Comparison of ENCODE assay signal across 1 cellular context in the genomic region with DNA sequence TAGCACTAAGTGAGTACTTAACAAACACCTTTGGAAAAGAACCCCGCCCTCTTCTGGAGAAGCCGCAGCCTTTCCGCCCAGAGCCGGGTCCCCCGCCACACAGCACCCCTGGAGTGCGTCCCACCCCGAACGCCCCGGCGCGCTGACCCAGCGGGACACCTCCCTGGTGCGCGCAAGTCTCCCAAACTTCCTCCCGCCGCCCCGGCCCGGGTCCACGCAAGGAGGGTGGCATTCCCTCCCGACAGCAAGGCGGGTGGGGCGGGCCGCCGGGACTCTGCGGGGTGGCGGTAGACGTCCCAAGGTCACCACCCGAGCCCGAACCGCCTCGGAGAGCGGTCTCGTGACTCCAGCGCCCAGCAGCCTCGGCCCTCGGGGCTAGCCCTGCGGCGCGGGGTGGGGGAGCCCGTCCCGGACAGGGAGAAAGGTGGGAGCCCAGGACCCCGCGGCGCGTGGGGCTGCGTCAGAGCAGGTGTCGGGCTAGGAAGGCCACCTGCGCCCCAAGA.
TF ChIP-seq lines count a peak whose summit lies in the region.

No MANE protein-coding gene starts in this region.

TF ChIP-seq in HepG2, 621 proteins besides CTCF, POLR2A, EP300 and RAD21 (continued from another document):
- TF ChIP-seq, protein P1, sequence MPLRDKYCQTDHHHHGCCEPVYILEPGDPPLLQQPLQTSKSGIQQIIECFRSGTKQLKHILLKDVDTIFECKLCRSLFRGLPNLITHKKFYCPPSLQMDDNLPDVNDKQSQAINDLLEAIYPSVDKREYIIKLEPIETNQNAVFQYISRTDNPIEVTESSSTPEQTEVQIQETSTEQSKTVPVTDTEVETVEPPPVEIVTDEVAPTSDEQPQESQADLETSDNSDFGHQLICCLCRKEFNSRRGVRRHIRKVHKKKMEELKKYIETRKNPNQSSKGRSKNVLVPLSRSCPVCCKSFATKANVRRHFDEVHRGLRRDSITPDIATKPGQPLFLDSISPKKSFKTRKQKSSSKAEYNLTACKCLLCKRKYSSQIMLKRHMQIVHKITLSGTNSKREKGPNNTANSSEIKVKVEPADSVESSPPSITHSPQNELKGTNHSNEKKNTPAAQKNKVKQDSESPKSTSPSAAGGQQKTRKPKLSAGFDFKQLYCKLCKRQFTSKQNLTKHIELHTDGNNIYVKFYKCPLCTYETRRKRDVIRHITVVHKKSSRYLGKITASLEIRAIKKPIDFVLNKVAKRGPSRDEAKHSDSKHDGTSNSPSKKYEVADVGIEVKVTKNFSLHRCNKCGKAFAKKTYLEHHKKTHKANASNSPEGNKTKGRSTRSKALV (CRISPR knock-in tag; IDR thresholded peaks at IDR 0.05), result peak; percentile 82
- peak; percentile 55; the same call in 1 of the 2 replicates for TF ChIP-seq ZNF670 (CRISPR knock-in tag; IDR thresholded peaks at IDR 0.05; ENCODE audit: borderline replicate concordance)
- TF ChIP-seq ZNF747 (CRISPR knock-in tag; IDR thresholded peaks at IDR 0.05; ENCODE audit: borderline replicate concordance), result no peak
- 0 out of 2 replicates have a peak, but pooled peaks have one; percentile 55 for TF ChIP-seq ZBTB42 (CRISPR knock-in tag; IDR thresholded peaks at IDR 0.05)
- no peak for TF ChIP-seq STAG1 (CRISPR knock-in tag; IDR thresholded peaks at IDR 0.05)
- TF ChIP-seq, protein P2, sequence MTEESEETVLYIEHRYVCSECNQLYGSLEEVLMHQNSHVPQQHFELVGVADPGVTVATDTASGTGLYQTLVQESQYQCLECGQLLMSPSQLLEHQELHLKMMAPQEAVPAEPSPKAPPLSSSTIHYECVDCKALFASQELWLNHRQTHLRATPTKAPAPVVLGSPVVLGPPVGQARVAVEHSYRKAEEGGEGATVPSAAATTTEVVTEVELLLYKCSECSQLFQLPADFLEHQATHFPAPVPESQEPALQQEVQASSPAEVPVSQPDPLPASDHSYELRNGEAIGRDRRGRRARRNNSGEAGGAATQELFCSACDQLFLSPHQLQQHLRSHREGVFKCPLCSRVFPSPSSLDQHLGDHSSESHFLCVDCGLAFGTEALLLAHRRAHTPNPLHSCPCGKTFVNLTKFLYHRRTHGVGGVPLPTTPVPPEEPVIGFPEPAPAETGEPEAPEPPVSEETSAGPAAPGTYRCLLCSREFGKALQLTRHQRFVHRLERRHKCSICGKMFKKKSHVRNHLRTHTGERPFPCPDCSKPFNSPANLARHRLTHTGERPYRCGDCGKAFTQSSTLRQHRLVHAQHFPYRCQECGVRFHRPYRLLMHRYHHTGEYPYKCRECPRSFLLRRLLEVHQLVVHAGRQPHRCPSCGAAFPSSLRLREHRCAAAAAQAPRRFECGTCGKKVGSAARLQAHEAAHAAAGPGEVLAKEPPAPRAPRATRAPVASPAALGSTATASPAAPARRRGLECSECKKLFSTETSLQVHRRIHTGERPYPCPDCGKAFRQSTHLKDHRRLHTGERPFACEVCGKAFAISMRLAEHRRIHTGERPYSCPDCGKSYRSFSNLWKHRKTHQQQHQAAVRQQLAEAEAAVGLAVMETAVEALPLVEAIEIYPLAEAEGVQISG (CRISPR knock-in tag; IDR thresholded peaks at IDR 0.05), result 0 out of 2 replicates have a peak, but pooled peaks have one; percentile 17
- TF ChIP-seq ZNF230 (CRISPR knock-in tag; IDR thresholded peaks at IDR 0.05), result no peak
- TF ChIP-seq, protein P3, sequence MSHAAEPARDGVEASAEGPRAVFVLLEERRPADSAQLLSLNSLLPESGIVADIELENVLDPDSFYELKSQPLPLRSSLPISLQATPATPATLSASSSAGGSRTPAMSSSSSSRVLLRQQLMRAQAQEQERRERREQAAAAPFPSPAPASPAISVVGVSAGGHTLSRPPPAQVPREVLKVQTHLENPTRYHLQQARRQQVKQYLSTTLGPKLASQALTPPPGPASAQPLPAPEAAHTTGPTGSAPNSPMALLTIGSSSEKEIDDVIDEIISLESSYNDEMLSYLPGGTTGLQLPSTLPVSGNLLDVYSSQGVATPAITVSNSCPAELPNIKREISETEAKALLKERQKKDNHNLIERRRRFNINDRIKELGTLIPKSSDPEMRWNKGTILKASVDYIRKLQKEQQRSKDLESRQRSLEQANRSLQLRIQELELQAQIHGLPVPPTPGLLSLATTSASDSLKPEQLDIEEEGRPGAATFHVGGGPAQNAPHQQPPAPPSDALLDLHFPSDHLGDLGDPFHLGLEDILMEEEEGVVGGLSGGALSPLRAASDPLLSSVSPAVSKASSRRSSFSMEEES (CRISPR knock-in tag; IDR thresholded peaks at IDR 0.05), result peak; percentile 75
- TF ChIP-seq ZSCAN29 (CRISPR knock-in tag; conservative IDR thresholded peaks at IDR 0.05), result no peak
- TF ChIP-seq MYC (CRISPR knock-in tag; IDR thresholded peaks at IDR 0.05; ENCODE audit: borderline replicate concordance), result peak; percentile 54; the same call in 1 of the 2 replicates
- TF ChIP-seq, protein P4, sequence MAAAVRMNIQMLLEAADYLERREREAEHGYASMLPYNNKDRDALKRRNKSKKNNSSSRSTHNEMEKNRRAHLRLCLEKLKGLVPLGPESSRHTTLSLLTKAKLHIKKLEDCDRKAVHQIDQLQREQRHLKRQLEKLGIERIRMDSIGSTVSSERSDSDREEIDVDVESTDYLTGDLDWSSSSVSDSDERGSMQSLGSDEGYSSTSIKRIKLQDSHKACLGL (CRISPR knock-in tag; IDR thresholded peaks at IDR 0.05), result peak; percentile 92
- TF ChIP-seq, protein P5, sequence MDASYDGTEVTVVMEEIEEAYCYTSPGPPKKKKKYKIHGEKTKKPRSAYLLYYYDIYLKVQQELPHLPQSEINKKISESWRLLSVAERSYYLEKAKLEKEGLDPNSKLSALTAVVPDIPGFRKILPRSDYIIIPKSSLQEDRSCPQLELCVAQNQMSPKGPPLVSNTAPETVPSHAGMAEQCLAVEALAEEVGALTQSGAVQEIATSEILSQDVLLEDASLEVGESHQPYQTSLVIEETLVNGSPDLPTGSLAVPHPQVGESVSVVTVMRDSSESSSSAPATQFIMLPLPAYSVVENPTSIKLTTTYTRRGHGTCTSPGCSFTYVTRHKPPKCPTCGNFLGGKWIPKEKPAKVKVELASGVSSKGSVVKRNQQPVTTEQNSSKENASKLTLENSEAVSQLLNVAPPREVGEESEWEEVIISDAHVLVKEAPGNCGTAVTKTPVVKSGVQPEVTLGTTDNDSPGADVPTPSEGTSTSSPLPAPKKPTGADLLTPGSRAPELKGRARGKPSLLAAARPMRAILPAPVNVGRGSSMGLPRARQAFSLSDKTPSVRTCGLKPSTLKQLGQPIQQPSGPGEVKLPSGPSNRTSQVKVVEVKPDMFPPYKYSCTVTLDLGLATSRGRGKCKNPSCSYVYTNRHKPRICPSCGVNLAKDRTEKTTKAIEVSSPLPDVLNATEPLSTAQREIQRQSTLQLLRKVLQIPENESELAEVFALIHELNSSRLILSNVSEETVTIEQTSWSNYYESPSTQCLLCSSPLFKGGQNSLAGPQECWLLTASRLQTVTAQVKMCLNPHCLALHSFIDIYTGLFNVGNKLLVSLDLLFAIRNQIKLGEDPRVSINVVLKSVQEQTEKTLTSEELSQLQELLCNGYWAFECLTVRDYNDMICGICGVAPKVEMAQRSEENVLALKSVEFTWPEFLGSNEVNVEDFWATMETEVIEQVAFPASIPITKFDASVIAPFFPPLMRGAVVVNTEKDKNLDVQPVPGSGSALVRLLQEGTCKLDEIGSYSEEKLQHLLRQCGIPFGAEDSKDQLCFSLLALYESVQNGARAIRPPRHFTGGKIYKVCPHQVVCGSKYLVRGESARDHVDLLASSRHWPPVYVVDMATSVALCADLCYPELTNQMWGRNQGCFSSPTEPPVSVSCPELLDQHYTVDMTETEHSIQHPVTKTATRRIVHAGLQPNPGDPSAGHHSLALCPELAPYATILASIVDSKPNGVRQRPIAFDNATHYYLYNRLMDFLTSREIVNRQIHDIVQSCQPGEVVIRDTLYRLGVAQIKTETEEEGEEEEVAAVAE (CRISPR knock-in tag; IDR thresholded peaks at IDR 0.05; ENCODE audit: borderline replicate concordance), result peak; percentile 34; the same call in 1 of the 2 replicates
- TF ChIP-seq TOPORS (CRISPR knock-in tag; IDR thresholded peaks at IDR 0.05), result no peak
- peak; percentile 34; the same call in 1 of the 2 replicates for TF ChIP-seq KDM5A (IDR thresholded peaks at IDR 0.05; ENCODE audit: borderline replicate concordance, low read length)
- TF ChIP-seq NCOA2 (CRISPR knock-in tag; IDR thresholded peaks at IDR 0.05), result 0 out of 2 replicates have a peak, but pooled peaks have one; percentile 17
- TF ChIP-seq, protein P6, sequence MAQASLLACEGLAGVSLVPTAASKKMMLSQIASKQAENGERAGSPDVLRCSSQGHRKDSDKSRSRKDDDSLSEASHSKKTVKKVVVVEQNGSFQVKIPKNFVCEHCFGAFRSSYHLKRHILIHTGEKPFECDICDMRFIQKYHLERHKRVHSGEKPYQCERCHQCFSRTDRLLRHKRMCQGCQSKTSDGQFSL (CRISPR knock-in tag; IDR thresholded peaks at IDR 0.05), result no peak
- TF ChIP-seq, protein P7, sequence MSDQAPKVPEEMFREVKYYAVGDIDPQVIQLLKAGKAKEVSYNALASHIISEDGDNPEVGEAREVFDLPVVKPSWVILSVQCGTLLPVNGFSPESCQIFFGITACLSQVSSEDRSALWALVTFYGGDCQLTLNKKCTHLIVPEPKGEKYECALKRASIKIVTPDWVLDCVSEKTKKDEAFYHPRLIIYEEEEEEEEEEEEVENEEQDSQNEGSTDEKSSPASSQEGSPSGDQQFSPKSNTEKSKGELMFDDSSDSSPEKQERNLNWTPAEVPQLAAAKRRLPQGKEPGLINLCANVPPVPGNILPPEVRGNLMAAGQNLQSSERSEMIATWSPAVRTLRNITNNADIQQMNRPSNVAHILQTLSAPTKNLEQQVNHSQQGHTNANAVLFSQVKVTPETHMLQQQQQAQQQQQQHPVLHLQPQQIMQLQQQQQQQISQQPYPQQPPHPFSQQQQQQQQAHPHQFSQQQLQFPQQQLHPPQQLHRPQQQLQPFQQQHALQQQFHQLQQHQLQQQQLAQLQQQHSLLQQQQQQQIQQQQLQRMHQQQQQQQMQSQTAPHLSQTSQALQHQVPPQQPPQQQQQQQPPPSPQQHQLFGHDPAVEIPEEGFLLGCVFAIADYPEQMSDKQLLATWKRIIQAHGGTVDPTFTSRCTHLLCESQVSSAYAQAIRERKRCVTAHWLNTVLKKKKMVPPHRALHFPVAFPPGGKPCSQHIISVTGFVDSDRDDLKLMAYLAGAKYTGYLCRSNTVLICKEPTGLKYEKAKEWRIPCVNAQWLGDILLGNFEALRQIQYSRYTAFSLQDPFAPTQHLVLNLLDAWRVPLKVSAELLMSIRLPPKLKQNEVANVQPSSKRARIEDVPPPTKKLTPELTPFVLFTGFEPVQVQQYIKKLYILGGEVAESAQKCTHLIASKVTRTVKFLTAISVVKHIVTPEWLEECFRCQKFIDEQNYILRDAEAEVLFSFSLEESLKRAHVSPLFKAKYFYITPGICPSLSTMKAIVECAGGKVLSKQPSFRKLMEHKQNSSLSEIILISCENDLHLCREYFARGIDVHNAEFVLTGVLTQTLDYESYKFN (CRISPR knock-in tag; conservative IDR thresholded peaks at IDR 0.05), result 0 out of 2 replicates have a peak, but pooled peaks have one; percentile 13
- TF ChIP-seq, protein P8, sequence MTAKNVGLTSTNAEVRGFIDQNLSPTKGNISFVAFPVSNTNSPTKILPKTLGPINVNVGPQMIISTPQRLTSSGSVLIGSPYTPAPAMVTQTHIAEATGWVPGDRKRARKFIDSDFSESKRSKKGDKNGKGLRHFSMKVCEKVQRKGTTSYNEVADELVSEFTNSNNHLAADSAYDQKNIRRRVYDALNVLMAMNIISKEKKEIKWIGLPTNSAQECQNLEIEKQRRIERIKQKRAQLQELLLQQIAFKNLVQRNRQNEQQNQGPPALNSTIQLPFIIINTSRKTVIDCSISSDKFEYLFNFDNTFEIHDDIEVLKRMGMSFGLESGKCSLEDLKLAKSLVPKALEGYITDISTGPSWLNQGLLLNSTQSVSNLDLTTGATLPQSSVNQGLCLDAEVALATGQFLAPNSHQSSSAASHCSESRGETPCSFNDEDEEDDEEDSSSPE (CRISPR knock-in tag; IDR thresholded peaks at IDR 0.05), result peak; percentile 8; the same call in 1 of the 2 replicates
- TF ChIP-seq NONO (IDR thresholded peaks at IDR 0.05), result no peak
- TF ChIP-seq NONO (CRISPR knock-in tag; conservative IDR thresholded peaks at IDR 0.05), result peak; percentile 57; the same call in 1 of the 2 replicates
